ENCODE assay signal across 9 cellular contexts in the genomic region with DNA sequence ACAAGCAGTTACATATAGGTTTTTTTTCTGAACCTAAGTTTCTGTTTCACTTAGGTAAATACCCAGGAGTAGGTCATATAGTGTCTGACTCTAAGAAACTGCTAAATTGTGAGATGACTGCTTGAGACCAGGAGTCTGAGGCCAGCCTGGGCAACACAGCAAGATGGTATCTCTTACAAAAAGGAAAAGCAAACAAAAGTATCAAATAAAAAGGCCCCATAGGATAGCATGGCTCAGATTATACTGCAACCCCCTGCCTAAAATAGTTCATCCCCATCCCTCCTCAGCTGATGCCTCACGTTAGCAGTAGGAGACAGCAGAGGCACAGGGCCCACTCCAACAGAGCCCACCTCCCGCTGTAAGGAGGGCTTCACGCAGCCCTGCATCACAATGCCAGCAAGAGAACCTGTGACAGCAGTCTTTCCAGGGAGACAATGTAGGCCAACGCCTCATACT.
DNase-seq lines count a peak whose midpoint lies in the region; ATAC-seq and TF ChIP-seq lines count a peak whose summit lies in the region.
"Had no signal": no experiment of that assay in that cellular context is flagged by ENCODE, and none has a peak within 500 bp of the region (broad histone marks: within the 10 kb centered on the region; RNA-seq: fewer than 3 reads in every experiment).

No MANE protein-coding gene starts in this region.

- 98 to 100% methylated on average over 4 of the region's 4 CpGs for WGBS in thyroid gland, 2 donors

- H3K27ac ChIP-seq in thyroid gland: no peak overlapping the region

- no peak for TF ChIP-seq POLR2A in thyroid gland (IDR thresholded peaks at IDR 0.05)

- H3K4me3 Mint-ChIP-seq in activated T-helper 1 cell treated with anti-CD3 and anti-CD28 coated beads, Interleukin-12 subunit alpha, Interleukin-12 subunit beta, Interleukin-2, Interleukin-4 antibody, amounts not matched to agents 30 ng/mL and 10 ng/mL and 1 ng/mL, durations not matched to agents 14 hours and 24 hours and 36 hours: peak overlapping the region; percentile 19
- H3K4me3 Mint-ChIP-seq: activated B cell treated with CpG ODN at 0.5 μM for 24 hours had no signal

- peak; percentile 74 for ATAC-seq in GM19397 (IDR thresholded peaks at IDR 0.05; ENCODE audit: unreplicated experiment)
- peak; percentile 96 for ATAC-seq in HG03064 (IDR thresholded peaks at IDR 0.05; ENCODE audit: low read depth, unreplicated experiment)

- no peaks in the 10 kb centered on the region for H3K9me3 ChIP-seq in thyroid gland

- H3K36me3 Mint-ChIP-seq in activated T-helper 1 cell treated with anti-CD3 and anti-CD28 coated beads, Interleukin-12 subunit alpha, Interleukin-12 subunit beta, Interleukin-2, Interleukin-4 antibody, amounts not matched to agents 30 ng/mL and 10 ng/mL and 1 ng/mL, durations not matched to agents 14 hours and 24 hours and 36 hours (ENCODE audit: low read depth): peaks cover 5% of the 10 kb centered on the region

- DNase-seq in GM06990 (ENCODE audit: extremely low read depth, insufficient read length) (peak; percentile 26), GM19240 (ENCODE audit: insufficient read length, low spot score) (no peak), NCI-H1694 (lab: John Stamatoyannopoulos, UW) (no peak), NCI-H526 (lab: John Stamatoyannopoulos, UW) (no peak), thyroid gland (no peak)
- no peak for DNase-seq in activated T-helper 1 cell treated with anti-CD3 and anti-CD28 coated beads, Interleukin-12 subunit alpha, Interleukin-12 subunit beta, Interleukin-2, Interleukin-4 antibody, amounts not matched to agents 30 ng/mL and 10 ng/mL and 1 ng/mL, durations not matched to agents 14 hours and 24 hours and 36 hours (ENCODE audit: low spot score)
- DNase-seq: activated B cell treated with CpG ODN at 0.5 μM for 24 hours had no signal

- H3K27me3 Mint-ChIP-seq in activated T-helper 1 cell treated with anti-CD3 and anti-CD28 coated beads, Interleukin-12 subunit alpha, Interleukin-12 subunit beta, Interleukin-2, Interleukin-4 antibody, amounts not matched to agents 30 ng/mL and 10 ng/mL and 1 ng/mL, durations not matched to agents 14 hours and 24 hours and 36 hours (ENCODE audit: insufficient read depth): no peaks in the 10 kb centered on the region
- H3K27me3 Mint-ChIP-seq: activated B cell treated with CpG ODN at 0.5 μM for 24 hours had no signal

- H3K9me3 Mint-ChIP-seq in activated T-helper 1 cell treated with anti-CD3 and anti-CD28 coated beads, Interleukin-12 subunit alpha, Interleukin-12 subunit beta, Interleukin-2, Interleukin-4 antibody, amounts not matched to agents 30 ng/mL and 10 ng/mL and 1 ng/mL, durations not matched to agents 14 hours and 24 hours and 36 hours: no peaks in the 10 kb centered on the region
- H3K9me3 Mint-ChIP-seq: activated B cell treated with CpG ODN at 0.5 μM for 24 hours had no signal

- H3K4me3 ChIP-seq in GM06990 (replicated peaks; ENCODE audit: low read depth, low read length) (no peak overlapping the region), thyroid gland (replicated peaks in 1 of 3) (no peak overlapping the region)

- no peaks in the 10 kb centered on the region for H3K36me3 ChIP-seq in GM06990 (ENCODE audit: control insufficient read depth, insufficient read depth, low read length)
- no peaks in the 10 kb centered on the region for H3K36me3 ChIP-seq in thyroid gland

- H3K4me1 ChIP-seq in thyroid gland: peaks cover 6 to 9% of the 10 kb centered on the region in 2 donors

- intact Hi-C loops in activated T-helper 1 cell treated with anti-CD3 and anti-CD28 coated beads, Interleukin-12 subunit alpha, Interleukin-12 subunit beta, Interleukin-2, Interleukin-4 antibody, amounts not matched to agents 30 ng/mL and 10 ng/mL and 1 ng/mL, durations not matched to agents 14 hours and 24 hours and 36 hours (cut with micrococcal nuclease): loop anchor here (1.0 to 10.0 kb wide), 10 partner anchors 8 to 1876 kb away; a partner anchor contains a TSS
- intact Hi-C loops in thyroid gland (cut with DNase I): no loop called here

- no peaks in the 10 kb centered on the region for H3K27me3 ChIP-seq in GM06990 (replicated peaks; ENCODE audit: control insufficient read depth, insufficient read depth, low read length)
- H3K27me3 ChIP-seq in thyroid gland: no peaks in the 10 kb centered on the region

- no peak for TF ChIP-seq CTCF in GM06990 (IDR thresholded peaks at IDR 0.05; ENCODE audit: insufficient read depth, low read length, poor library complexity, severe bottlenecking)
- no peak for TF ChIP-seq CTCF in thyroid gland (IDR thresholded peaks at IDR 0.05)

- H3K27ac Mint-ChIP-seq in activated T-helper 1 cell treated with anti-CD3 and anti-CD28 coated beads, Interleukin-12 subunit alpha, Interleukin-12 subunit beta, Interleukin-2, Interleukin-4 antibody, amounts not matched to agents 30 ng/mL and 10 ng/mL and 1 ng/mL, durations not matched to agents 14 hours and 24 hours and 36 hours: peak overlapping the region; percentile 82
- H3K27ac Mint-ChIP-seq: activated B cell treated with CpG ODN at 0.5 μM for 24 hours had no signal

- peaks cover 53% of the 10 kb centered on the region for H3K4me1 Mint-ChIP-seq in activated T-helper 1 cell treated with anti-CD3 and anti-CD28 coated beads, Interleukin-12 subunit alpha, Interleukin-12 subunit beta, Interleukin-2, Interleukin-4 antibody, amounts not matched to agents 30 ng/mL and 10 ng/mL and 1 ng/mL, durations not matched to agents 14 hours and 24 hours and 36 hours (ENCODE audit: low read depth)
